20 cellular contexts compared by ENCODE assay signal in the genomic region with DNA sequence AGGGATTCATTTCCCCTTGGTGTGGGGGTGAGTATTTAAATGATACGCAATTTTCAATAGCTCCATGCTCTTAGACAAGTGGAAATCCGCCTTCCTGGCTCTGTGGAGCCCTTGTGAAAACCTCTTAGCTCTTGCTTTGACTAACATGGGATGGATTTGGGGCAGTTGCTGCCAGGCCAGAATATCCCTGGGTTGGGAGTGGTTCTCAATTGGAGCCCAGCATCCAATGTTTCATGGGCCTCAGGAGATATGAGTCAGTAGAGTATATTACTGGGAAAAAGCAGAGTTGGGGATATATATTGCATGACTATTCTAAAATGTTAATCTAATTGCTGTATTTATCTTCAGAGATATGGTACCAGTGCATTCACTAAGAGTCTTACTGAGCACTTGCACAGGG.
DNase-seq lines count a peak whose midpoint lies in the region; ATAC-seq and TF ChIP-seq lines count a peak whose summit lies in the region.
"Had no signal": no experiment of that assay in that cellular context is flagged by ENCODE, and none has a peak within 500 bp of the region (broad histone marks: within the 10 kb centered on the region; RNA-seq: fewer than 3 reads in every experiment).

No MANE protein-coding gene starts in this region.

- H3K36me3 Mint-ChIP-seq in HFFc6 (ENCODE audit: low read depth) = peaks cover 60% of the 10 kb centered on the region
- peaks cover 68% of the 10 kb centered on the region for H3K36me3 Mint-ChIP-seq in endothelial cell (ENCODE audit: low read depth, unreplicated experiment)

- peaks cover 79% of the 10 kb centered on the region for H3K36me3 ChIP-seq in neutrophil

- H3K27ac Mint-ChIP-seq in HFFc6 (peak overlapping the region; percentile 31; the same call in 1 of the 2 replicates), endothelial cell (ENCODE audit: unreplicated experiment) (peak overlapping the region; percentile 21)

- H3K9me3 Mint-ChIP-seq in HFFc6 (no peaks in the 10 kb centered on the region), endothelial cell (ENCODE audit: unreplicated experiment) (no peaks in the 10 kb centered on the region)
- H3K9me3 Mint-ChIP-seq: CD8-positive, alpha-beta memory T cell had no signal

- H3K27ac ChIP-seq in neutrophil = peak overlapping the region; percentile 46
- H3K27ac ChIP-seq: SJSA1 had no signal

- H3K4me3 ChIP-seq in neutrophil (ENCODE audit: low read depth in 1 of 2, low read length in 1 of 2) = no peak overlapping the region
- H3K4me3 ChIP-seq: MG63, SJSA1 had no signal

- H3K27me3 Mint-ChIP-seq in HFFc6 (ENCODE audit: insufficient read depth) (peaks cover 2% of the 10 kb centered on the region), endothelial cell (ENCODE audit: unreplicated experiment) (peaks cover 11% of the 10 kb centered on the region)
- H3K27me3 Mint-ChIP-seq: CD8-positive, alpha-beta memory T cell had no signal

- H3K4me1 Mint-ChIP-seq in HFFc6 (ENCODE audit: low read depth) = peaks cover 30% of the 10 kb centered on the region
- H3K4me1 Mint-ChIP-seq in endothelial cell (ENCODE audit: unreplicated experiment) = peaks cover 8% of the 10 kb centered on the region

- no peak for DNase-seq in HFFc6
- no peak for DNase-seq in endothelial cell (ENCODE audit: low spot score)
- DNase-seq in kidney tubule cell (ENCODE audit: low spot score) = no peak
- DNase-seq in NCI-H2227 (lab: John Stamatoyannopoulos, UW; ENCODE audit: unreplicated experiment) = no peak
- DNase-seq: Calu3; CD8-positive, alpha-beta memory T cell; GDM1; Kasumi-1; MG63; NCI-H1048; NCI-H1417 treated with DMSO at 0.1 percent for 48 hours; NCI-H187; NCI-H446 treated with DMSO at 0.1 percent for 48 hours; NCI-H526 treated with DMSO at 0.1 percent for 48 hours; OCI-M1 had no signal

- H3K4me1 ChIP-seq in neutrophil (ENCODE audit: control insufficient read depth in 1 of 2, insufficient read depth in 1 of 2, low read depth in 1 of 2, low read length in 1 of 2) = peaks cover 11 to 13% of the 10 kb centered on the region in 2 experiments

- H3K4me3 Mint-ChIP-seq in HFFc6 (no peak overlapping the region), endothelial cell (ENCODE audit: unreplicated experiment) (no peak overlapping the region)
- H3K4me3 Mint-ChIP-seq: CD8-positive, alpha-beta memory T cell had no signal

- H3K9me3 ChIP-seq in neutrophil = no peaks in the 10 kb centered on the region
- H3K9me3 ChIP-seq: MG63, SJSA1 had no signal

- no peaks in the 10 kb centered on the region for H3K27me3 ChIP-seq in neutrophil
- H3K27me3 ChIP-seq: MG63, SJSA1 had no signal

- no peak for TF ChIP-seq CTCF in HFFc6 (IDR thresholded peaks at IDR 0.05)
- no peak for TF ChIP-seq CTCF in endothelial cell (IDR thresholded peaks at IDR 0.05; ENCODE audit: unreplicated experiment)
- no peak for TF ChIP-seq CTCF in neutrophil (IDR thresholded peaks at IDR 0.05)

- no peak for ATAC-seq in activated CD4-positive, CD25-positive, alpha-beta regulatory T cell treated with anti-CD3 and anti-CD28 coated beads, Interleukin-2, amount 50 U/mL, for 24 hours
- no peak for ATAC-seq in HG03520 (IDR thresholded peaks at IDR 0.05; ENCODE audit: unreplicated experiment)
- ATAC-seq: HCT116 had no signal
